1 cellular context compared by ENCODE assay signal in the genomic region with DNA sequence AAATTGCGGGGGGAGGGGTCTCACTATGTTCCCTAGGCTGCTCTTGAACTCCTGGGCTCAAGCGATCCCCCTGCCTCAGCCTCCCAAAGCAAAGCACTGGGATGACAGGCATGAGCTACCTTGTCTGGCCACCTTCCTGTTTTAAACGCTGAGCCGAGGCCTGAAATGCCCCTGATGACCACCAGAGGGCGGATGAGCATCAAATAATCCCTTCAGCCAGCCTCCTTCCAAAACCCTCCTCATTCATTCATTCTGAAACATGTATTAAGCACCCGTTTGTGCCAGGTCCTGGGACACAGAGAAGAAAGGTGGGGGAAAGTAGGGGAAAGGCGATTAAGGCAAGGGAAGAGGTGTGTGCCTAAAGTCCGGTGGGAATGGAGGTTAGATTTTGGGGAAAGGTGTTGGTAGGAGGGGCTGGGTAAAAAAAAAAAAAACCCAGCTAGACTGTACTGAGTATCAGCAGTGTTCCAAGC.
TF ChIP-seq lines count a peak whose summit lies in the region.

No MANE protein-coding gene starts in this region.

TF ChIP-seq in GM12878, 131 proteins besides CTCF, POLR2A, EP300 and RAD21 (continued from another document):
- TF ChIP-seq, protein P1, sequence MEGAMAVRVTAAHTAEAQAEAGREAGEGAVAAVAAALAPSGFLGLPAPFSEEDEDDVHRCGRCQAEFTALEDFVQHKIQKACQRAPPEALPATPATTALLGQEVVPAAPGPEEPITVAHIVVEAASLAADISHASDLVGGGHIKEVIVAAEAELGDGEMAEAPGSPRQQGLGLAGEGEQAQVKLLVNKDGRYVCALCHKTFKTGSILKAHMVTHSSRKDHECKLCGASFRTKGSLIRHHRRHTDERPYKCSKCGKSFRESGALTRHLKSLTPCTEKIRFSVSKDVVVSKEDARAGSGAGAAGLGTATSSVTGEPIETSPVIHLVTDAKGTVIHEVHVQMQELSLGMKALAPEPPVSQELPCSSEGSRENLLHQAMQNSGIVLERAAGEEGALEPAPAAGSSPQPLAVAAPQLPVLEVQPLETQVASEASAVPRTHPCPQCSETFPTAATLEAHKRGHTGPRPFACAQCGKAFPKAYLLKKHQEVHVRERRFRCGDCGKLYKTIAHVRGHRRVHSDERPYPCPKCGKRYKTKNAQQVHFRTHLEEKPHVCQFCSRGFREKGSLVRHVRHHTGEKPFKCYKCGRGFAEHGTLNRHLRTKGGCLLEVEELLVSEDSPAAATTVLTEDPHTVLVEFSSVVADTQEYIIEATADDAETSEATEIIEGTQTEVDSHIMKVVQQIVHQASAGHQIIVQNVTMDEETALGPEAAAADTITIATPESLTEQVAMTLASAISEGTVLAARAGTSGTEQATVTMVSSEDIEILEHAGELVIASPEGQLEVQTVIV (IDR thresholded peaks at IDR 0.05; ENCODE audit: borderline replicate concordance, partially characterized antibody): no peak
- TF ChIP-seq, protein P2, sequence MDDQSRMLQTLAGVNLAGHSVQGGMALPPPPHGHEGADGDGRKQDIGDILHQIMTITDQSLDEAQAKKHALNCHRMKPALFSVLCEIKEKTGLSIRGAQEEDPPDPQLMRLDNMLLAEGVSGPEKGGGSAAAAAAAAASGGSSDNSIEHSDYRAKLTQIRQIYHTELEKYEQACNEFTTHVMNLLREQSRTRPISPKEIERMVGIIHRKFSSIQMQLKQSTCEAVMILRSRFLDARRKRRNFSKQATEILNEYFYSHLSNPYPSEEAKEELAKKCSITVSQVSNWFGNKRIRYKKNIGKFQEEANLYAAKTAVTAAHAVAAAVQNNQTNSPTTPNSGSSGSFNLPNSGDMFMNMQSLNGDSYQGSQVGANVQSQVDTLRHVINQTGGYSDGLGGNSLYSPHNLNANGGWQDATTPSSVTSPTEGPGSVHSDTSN (IDR thresholded peaks at IDR 0.05; ENCODE audit: insufficient replicate concordance, low read depth, low read length): no peak
- TF ChIP-seq, protein P3, sequence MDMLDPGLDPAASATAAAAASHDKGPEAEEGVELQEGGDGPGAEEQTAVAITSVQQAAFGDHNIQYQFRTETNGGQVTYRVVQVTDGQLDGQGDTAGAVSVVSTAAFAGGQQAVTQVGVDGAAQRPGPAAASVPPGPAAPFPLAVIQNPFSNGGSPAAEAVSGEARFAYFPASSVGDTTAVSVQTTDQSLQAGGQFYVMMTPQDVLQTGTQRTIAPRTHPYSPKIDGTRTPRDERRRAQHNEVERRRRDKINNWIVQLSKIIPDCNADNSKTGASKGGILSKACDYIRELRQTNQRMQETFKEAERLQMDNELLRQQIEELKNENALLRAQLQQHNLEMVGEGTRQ (IDR thresholded peaks at IDR 0.05; ENCODE audit: borderline replicate concordance, low read depth, low read length): no peak
- TF ChIP-seq TBL1XR1 (IDR thresholded peaks at IDR 0.05; ENCODE audit: low read depth, low read length) (no peak), TCF3 (IDR thresholded peaks at IDR 0.05; ENCODE audit: borderline replicate concordance, insufficient read depth, low read depth, low read length) (no peak), SPI1 (IDR thresholded peaks at IDR 0.05; ENCODE audit: borderline replicate concordance, insufficient read depth, low read depth, low read length) (peak; percentile 8; the same call in 1 of the 2 replicates), NBN (IDR thresholded peaks at IDR 0.05) (peak; percentile 61; the same call in 1 of the 2 replicates), ASH2L (IDR thresholded peaks at IDR 0.05; ENCODE audit: borderline replicate concordance, low read depth) (no peak), ZNF384 (IDR thresholded peaks at IDR 0.05; ENCODE audit: borderline replicate concordance, low read depth, low read length) (0 out of 2 replicates have a peak, but pooled peaks have one; percentile 33), SIN3A (IDR thresholded peaks at IDR 0.05; ENCODE audit: low read depth, low read length) (no peak), ZNF24 (IDR thresholded peaks at IDR 0.05) (peak; percentile 99), IKZF2 (IDR thresholded peaks at IDR 0.05) (peak in 1 of 2 experiments; percentile 31; a peak in 2 of 4 replicates), IKZF1 (conservative IDR thresholded peaks at IDR 0.05) (no peak; the same call in 1 of the 2 replicates), WRNIP1 (IDR thresholded peaks at IDR 0.05; ENCODE audit: borderline replicate concordance, low read depth, low read length) (no peak), RB1 (IDR thresholded peaks at IDR 0.05; ENCODE audit: borderline replicate concordance) (0 out of 2 replicates have a peak, but pooled peaks have one; percentile 29), POLR2AphosphoS2 (IDR thresholded peaks at IDR 0.05; ENCODE audit: low read depth, low read length) (no peak)
- TF ChIP-seq, protein P4, sequence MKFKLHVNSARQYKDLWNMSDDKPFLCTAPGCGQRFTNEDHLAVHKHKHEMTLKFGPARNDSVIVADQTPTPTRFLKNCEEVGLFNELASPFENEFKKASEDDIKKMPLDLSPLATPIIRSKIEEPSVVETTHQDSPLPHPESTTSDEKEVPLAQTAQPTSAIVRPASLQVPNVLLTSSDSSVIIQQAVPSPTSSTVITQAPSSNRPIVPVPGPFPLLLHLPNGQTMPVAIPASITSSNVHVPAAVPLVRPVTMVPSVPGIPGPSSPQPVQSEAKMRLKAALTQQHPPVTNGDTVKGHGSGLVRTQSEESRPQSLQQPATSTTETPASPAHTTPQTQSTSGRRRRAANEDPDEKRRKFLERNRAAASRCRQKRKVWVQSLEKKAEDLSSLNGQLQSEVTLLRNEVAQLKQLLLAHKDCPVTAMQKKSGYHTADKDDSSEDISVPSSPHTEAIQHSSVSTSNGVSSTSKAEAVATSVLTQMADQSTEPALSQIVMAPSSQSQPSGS (IDR thresholded peaks at IDR 0.05; ENCODE audit: low read length): no peak
- TF ChIP-seq, protein P5, sequence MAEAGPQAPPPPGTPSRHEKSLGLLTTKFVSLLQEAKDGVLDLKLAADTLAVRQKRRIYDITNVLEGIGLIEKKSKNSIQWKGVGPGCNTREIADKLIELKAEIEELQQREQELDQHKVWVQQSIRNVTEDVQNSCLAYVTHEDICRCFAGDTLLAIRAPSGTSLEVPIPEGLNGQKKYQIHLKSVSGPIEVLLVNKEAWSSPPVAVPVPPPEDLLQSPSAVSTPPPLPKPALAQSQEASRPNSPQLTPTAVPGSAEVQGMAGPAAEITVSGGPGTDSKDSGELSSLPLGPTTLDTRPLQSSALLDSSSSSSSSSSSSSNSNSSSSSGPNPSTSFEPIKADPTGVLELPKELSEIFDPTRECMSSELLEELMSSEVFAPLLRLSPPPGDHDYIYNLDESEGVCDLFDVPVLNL (IDR thresholded peaks at IDR 0.05; ENCODE audit: low read depth, low read length): no peak
- TF ChIP-seq, protein P6, sequence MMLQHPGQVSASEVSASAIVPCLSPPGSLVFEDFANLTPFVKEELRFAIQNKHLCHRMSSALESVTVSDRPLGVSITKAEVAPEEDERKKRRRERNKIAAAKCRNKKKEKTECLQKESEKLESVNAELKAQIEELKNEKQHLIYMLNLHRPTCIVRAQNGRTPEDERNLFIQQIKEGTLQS (IDR thresholded peaks at IDR 0.05; ENCODE audit: borderline replicate concordance, extremely low read depth, low read depth, low read length): no peak
- TF ChIP-seq, protein P7, sequence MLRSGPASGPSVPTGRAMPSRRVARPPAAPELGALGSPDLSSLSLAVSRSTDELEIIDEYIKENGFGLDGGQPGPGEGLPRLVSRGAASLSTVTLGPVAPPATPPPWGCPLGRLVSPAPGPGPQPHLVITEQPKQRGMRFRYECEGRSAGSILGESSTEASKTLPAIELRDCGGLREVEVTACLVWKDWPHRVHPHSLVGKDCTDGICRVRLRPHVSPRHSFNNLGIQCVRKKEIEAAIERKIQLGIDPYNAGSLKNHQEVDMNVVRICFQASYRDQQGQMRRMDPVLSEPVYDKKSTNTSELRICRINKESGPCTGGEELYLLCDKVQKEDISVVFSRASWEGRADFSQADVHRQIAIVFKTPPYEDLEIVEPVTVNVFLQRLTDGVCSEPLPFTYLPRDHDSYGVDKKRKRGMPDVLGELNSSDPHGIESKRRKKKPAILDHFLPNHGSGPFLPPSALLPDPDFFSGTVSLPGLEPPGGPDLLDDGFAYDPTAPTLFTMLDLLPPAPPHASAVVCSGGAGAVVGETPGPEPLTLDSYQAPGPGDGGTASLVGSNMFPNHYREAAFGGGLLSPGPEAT (IDR thresholded peaks at IDR 0.05; ENCODE audit: low read depth): peak; percentile 39; the same call in 1 of the 2 replicates
